Comparison of ENCODE assay signal across 8 cellular contexts in the genomic region with DNA sequence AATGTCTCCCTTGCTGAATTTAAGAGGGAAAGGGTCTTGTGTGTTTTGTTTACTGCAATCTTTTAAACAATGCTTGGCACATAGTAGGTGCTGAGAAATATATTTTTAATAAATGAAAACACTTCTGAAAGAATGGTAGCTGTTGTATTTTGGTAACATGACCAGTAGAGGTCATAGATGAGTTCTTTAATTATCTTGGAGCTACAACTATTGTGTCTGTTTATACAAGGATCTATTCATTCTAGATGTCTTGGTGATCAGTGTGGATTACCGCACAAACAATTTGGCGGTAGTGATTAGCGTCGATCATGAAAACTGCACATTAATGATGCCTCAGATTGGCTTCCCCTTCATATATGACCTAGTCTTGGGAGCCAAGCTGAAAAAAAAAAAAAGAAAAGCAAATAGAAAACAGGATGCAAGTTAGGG. TPM values are rescaled to one million over a fixed set of nuclear protein-coding genes. Genes with fewer than 3 reads are reported as not detected.
DNase-seq lines count a peak whose midpoint lies in the region; ATAC-seq, FAIRE-seq and TF ChIP-seq lines count a peak whose summit lies in the region.

No MANE protein-coding gene starts in this region.

- no peaks in the 10 kb centered on the region for H3K9me3 ChIP-seq in mucosa of descending colon

- no peak overlapping the region for H3K4me3 ChIP-seq in mucosa of descending colon

- ATAC-seq in GM21717 (IDR thresholded peaks at IDR 0.05; ENCODE audit: unreplicated experiment) (peak; percentile 59), mucosa of descending colon (peak; percentile 45)

- no peaks in the 10 kb centered on the region for H3K36me3 ChIP-seq in mucosa of descending colon (ENCODE audit: low read depth)

- peak; percentile 55 for TF ChIP-seq CTCF in D721Med (IDR thresholded peaks at IDR 0.05; ENCODE audit: insufficient read depth, missing control alignments)
- TF ChIP-seq CTCF in mucosa of descending colon (IDR thresholded peaks at IDR 0.05): no peak

- intact Hi-C loops in mucosa of descending colon (cut with DNase I, micrococcal nuclease): loop anchor here (5.0 to 10.0 kb wide), 2 partner anchors 72 to 74 kb away; no protein-coding TSS in a partner anchor

- H3K4me1 ChIP-seq in mucosa of descending colon (ENCODE audit: low read depth): no peaks in the 10 kb centered on the region

- FAIRE-seq in D721Med (lab: Jason Lieb, UNC) (peak; percentile 63), GM12891 (lab: Jason Lieb, UNC) (no peak)

- no peak for TF ChIP-seq POLR2A in GM12891 (IDR thresholded peaks at IDR 0.05; ENCODE audit: low read depth, low read length)

- no peak for DNase-seq in D721Med (ENCODE audit: insufficient read length, low spot score)
- DNase-seq in NCI-H446 treated with DMSO at 0.1 percent for 48 hours (lab: John Stamatoyannopoulos, UW): peak; percentile 56
- DNase-seq in cerebellum (ENCODE audit: low spot score): peak; percentile 49
- DNase-seq in mucosa of descending colon: no peak
- DNase-seq in GM19240 (ENCODE audit: insufficient read length, low spot score): no peak
- DNase-seq in H4 (ENCODE audit: low spot score): no peak
- no peak for DNase-seq in GM12891 (ENCODE audit: insufficient read length, low spot score)

TF ChIP-seq in GM12891, 5 proteins besides CTCF, POLR2A, EP300 and RAD21:
- TF ChIP-seq POLR2AphosphoS5 (IDR thresholded peaks at IDR 0.05; ENCODE audit: low read depth, low read length): no peak
- TF ChIP-seq SPI1 (IDR thresholded peaks at IDR 0.05; ENCODE audit: low read depth, low read length): no peak
- TF ChIP-seq POU2F2 (IDR thresholded peaks at IDR 0.05; ENCODE audit: low read depth, low read length): no peak
- TF ChIP-seq TAF1 (IDR thresholded peaks at IDR 0.05; ENCODE audit: low read depth, low read length): no peak

RNA-seq across cellular contexts. Expression of gene SCRG1, which starts 21.4 kb away (rescaled TPM):
- total RNA-seq in cerebellum (2.4 TPM), mucosa of descending colon (1 to 10 TPM in 1 of 3 donors, under 1 TPM in 2; 0.06 to 3.4 (median 0.41) TPM)
- total RNA-seq in H4 (2014; rRNA removed; shearing (Covaris generic)): not detected in 2 replicates
- polyA plus RNA-seq in GM12891 (2012; ENCODE audit: low read depth, missing spikeins): not detected

RNA-seq across cellular contexts. Expression of gene SAP30, which starts 49.6 kb away (rescaled TPM):
- total RNA-seq in cerebellum: 26.0 TPM
- 10 to 100 TPM in 2 of 3 donors, 1 to 10 TPM in 1; 3.8 to 22.6 (median 12.4) TPM for total RNA-seq in mucosa of descending colon
- total RNA-seq in H4 (2014; rRNA removed; shearing (Covaris generic)): 27.3 and 34.8 TPM in 2 replicates
- polyA plus RNA-seq in GM12891 (2012; ENCODE audit: low read depth, missing spikeins): 22.8 TPM

Comparison
In these comparisons a context has a peak if more than half of its experiments do, and no peak if none do; other contexts are left out.
1. DNase-seq: peak in NCI-H446 treated with DMSO at 0.1 percent for 48 hours (single experiment) and cerebellum (single experiment); none in D721Med (single experiment), mucosa of descending colon (0 of 3), GM19240 (single experiment), H4 (single experiment) and GM12891 (single experiment).